ENCODE assay signal across 15 cellular contexts in genomic region chr5:15645376-15645775, GRCh38.
DNase-seq lines count a peak whose midpoint lies in the region; ATAC-seq and TF ChIP-seq lines count a peak whose summit lies in the region.
"Had no signal": no experiment of that assay in that cellular context is flagged by ENCODE, and none has a peak within 500 bp of the region (broad histone marks: within the 10 kb centered on the region; RNA-seq: fewer than 3 reads in every experiment).

No MANE protein-coding gene starts in this region.

- H3K4me1 ChIP-seq in foreskin keratinocyte: no peaks in the 10 kb centered on the region

- TF ChIP-seq CTCF in foreskin keratinocyte (conservative IDR thresholded peaks at IDR 0.05): no peak

- H3K27me3 ChIP-seq in foreskin keratinocyte: no peaks in the 10 kb centered on the region
- H3K27me3 ChIP-seq: testis had no signal

- H3K27ac ChIP-seq in foreskin keratinocyte: no peak overlapping the region
- H3K27ac ChIP-seq: 22Rv1, left ventricle myocardium inferior, testis had no signal

- peak; percentile 41 for ATAC-seq in foreskin keratinocyte
- no peak for ATAC-seq in HG02798 (IDR thresholded peaks at IDR 0.05; ENCODE audit: poor library complexity, unreplicated experiment)
- no peak for ATAC-seq in GM19452 (IDR thresholded peaks at IDR 0.05; ENCODE audit: unreplicated experiment)
- no peak for ATAC-seq in HG03457 (IDR thresholded peaks at IDR 0.05; ENCODE audit: unreplicated experiment)
- ATAC-seq: activated T-cell treated with anti-CD3 and anti-CD28 coated beads, Interleukin-2, amount 50 U/mL, for 4 hours had no signal

- intact Hi-C loops in posterior vena cava (cut with DNase I): no loop called here

- peak; percentile 46 for DNase-seq in NK-92 treated with Interleukin-12 subunit alpha and Interleukin-12 subunit beta, amount 100 ng/mL, for 24 hours (lab: John Stamatoyannopoulos, UW)
- DNase-seq in NK-92 (lab: John Stamatoyannopoulos, UW; ENCODE audit: unreplicated experiment) (no peak), amniotic epithelial cell (ENCODE audit: low read depth) (peak; percentile 24), foreskin keratinocyte (peak in 1 of 2 donors; percentile 31), posterior vena cava (ENCODE audit: low spot score) (no peak)
- DNase-seq: activated CD4-positive, alpha-beta T cell treated with anti-CD3 and anti-CD28 coated beads, Interleukin-2, amount 10 ng/mL, durations not matched to agents 24 days and 14 days; activated T-cell treated with anti-CD3 and anti-CD28 coated beads, Interleukin-2, amount 50 U/mL, for 4 hours; anterior cingulate cortex; effector CD8-positive, alpha-beta T cell; left ventricle myocardium inferior; testis had no signal

Comparison
In these comparisons a context has a peak if more than half of its experiments do, and no peak if none do; other contexts are left out.
1. DNase-seq: peak in NK-92 treated with Interleukin-12 subunit alpha and Interleukin-12 subunit beta, amount 100 ng/mL, for 24 hours (single experiment) and amniotic epithelial cell (single experiment); none in NK-92 (single experiment) and posterior vena cava (single experiment).